12 cellular contexts compared by ENCODE assay signal in the genomic region with DNA sequence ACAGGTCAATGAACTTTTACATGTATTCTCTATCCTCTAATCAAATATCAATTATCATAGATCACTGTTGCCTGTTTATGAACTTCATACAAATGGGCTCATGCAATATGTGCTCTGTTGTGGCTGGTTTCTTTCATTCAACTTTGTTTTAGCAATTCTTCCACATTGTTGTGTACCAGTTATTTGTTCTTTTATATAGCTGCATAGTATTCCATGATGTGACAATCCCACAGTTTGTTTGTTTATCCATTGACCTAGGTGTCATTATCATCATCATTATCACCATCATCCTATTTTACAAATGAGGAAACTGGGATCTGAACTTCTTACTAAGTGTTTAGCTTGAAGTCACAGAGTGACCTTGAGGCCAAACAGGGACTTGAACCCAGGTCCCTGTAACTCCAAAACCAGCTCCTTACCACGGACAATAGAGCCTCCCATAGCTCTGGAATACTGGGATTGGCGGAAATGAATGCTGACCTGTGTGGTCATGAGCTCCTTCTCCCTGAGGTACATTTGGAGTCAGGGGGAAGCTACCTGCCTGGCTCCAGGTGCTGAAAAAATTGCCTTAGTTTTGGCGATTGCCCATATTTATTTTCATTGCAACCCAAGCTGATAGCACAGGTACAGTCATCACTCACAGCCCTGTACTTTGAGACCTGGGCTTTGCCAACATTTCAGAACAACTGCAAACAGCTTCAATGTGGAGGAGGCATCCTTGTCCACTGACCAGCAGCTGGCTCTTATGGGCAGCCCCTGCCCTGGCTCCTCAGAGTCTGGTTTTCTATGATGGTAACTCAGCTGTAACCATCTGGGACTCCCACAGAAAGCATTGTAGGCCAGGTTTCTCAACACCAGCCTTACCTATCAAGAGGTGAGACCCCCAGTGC. TPM values are rescaled to one million over a fixed set of nuclear protein-coding genes. Genes with fewer than 3 reads are reported as not detected.
DNase-seq lines count a peak whose midpoint lies in the region; ATAC-seq, FAIRE-seq and TF ChIP-seq lines count a peak whose summit lies in the region.
"Had no signal": no experiment of that assay in that cellular context is flagged by ENCODE, and none has a peak within 500 bp of the region (broad histone marks: within the 10 kb centered on the region; RNA-seq: fewer than 3 reads in every experiment).

No MANE protein-coding gene starts in this region.

- no peak overlapping the region for H3K4me2 ChIP-seq in keratinocyte (ENCODE audit: control insufficient read depth, extremely low read depth, insufficient read depth, low read depth, low read length)

- peak overlapping the region; percentile 31 for H3K9ac ChIP-seq in keratinocyte (ENCODE audit: control insufficient read depth, extremely low read depth, insufficient read depth, low read length)

- H3K4me1 ChIP-seq in keratinocyte (ENCODE audit: control insufficient read depth, extremely low read depth, insufficient read depth, low read length) (peaks cover 39% of the 10 kb centered on the region), small intestine (ENCODE audit: control insufficient read depth in 2 of 2, insufficient read depth in 1 of 2, low read depth in 1 of 2, low read length in 1 of 2) (peaks cover 28 to 33% of the 10 kb centered on the region in 2 donors)

- no peak for TF ChIP-seq CTCF in keratinocyte (optimal IDR thresholded peaks at IDR 0.05 in 1 of 3, IDR thresholded peaks at IDR 0.05 in 1 of 3, conservative IDR thresholded peaks at IDR 0.05 in 1 of 3; ENCODE audit: extremely low read depth in 1 of 3, insufficient read depth in 2 of 3, low read length in 3 of 3)

- 15 to 61% (median 43%) methylated on average over 3 of the region's 3 CpGs for WGBS in small intestine, 3 donors

- dilution Hi-C loops in keratinocyte (cut with MboI; ENCODE audit: extremely low pct_ligation_motif_present, low sequenced_read_pairs): no loop called here

- no peaks in the 10 kb centered on the region for H4K20me1 ChIP-seq in keratinocyte (ENCODE audit: control insufficient read depth, extremely low read depth, insufficient read depth, low read length)

- H3K27me3 ChIP-seq in keratinocyte (ENCODE audit: control insufficient read depth, extremely low read depth, insufficient read depth, low read length) (no peaks in the 10 kb centered on the region), small intestine (ENCODE audit: control insufficient read depth in 2 of 2, insufficient read depth in 2 of 2, low read length in 2 of 2) (no peaks in the 10 kb centered on the region)
- H3K27me3 ChIP-seq: SJCRH30 had no signal

- H3K36me3 ChIP-seq in keratinocyte (ENCODE audit: control insufficient read depth in 2 of 2, extremely low read depth in 1 of 2, insufficient read depth in 2 of 2, low read length in 2 of 2): no peaks in the 10 kb centered on the region
- H3K36me3 ChIP-seq in small intestine (ENCODE audit: control insufficient read depth in 2 of 2, insufficient read depth in 2 of 2, low read length in 2 of 2): peaks cover 5 to 7% of the 10 kb centered on the region in 2 donors

- DNase-seq in COLO668 (lab: John Stamatoyannopoulos, UW; ENCODE audit: unreplicated experiment) (peak; percentile 59), RCC 7860 (ENCODE audit: low spot score) (peak; percentile 59), keratinocyte (ENCODE audit: low read depth, low spot score) (no peak), small intestine (peak; percentile 96), hepatic stellate cell (ENCODE audit: low spot score) (no peak), SIG-M5 treated with dmso at 0.1 percent for 504 hours (lab: John Stamatoyannopoulos, UW; ENCODE audit: unreplicated experiment) (no peak)
- DNase-seq: DMS 273 treated with DMSO at 0.1 percent for 48 hours, NCI-H2171, SJCRH30 had no signal

- no peaks in the 10 kb centered on the region for H3K9me1 ChIP-seq in keratinocyte (ENCODE audit: control insufficient read depth, extremely low read depth, insufficient read depth, low read length)

- ATAC-seq in HG02610 (IDR thresholded peaks at IDR 0.05; ENCODE audit: unreplicated experiment) (no peak), HG03095 (IDR thresholded peaks at IDR 0.05; ENCODE audit: unreplicated experiment) (no peak)
- ATAC-seq: activated CD4-positive, alpha-beta T cell treated with anti-CD3 and anti-CD28 coated beads for 36 hours had no signal

- no peaks in the 10 kb centered on the region for H3K79me2 ChIP-seq in keratinocyte (ENCODE audit: control insufficient read depth, insufficient read depth, low read length)

- no peak for FAIRE-seq in RCC 7860 (lab: Jason Lieb, UNC)
- FAIRE-seq in keratinocyte (lab: Jason Lieb, UNC): no peak
- no peak for FAIRE-seq in small intestine (lab: Jason Lieb, UNC)

- H3K4me3 ChIP-seq in keratinocyte (ENCODE audit: control insufficient read depth in 2 of 3, extremely low read depth in 1 of 3, insufficient read depth in 2 of 3, low read depth in 1 of 3, low read length in 3 of 3) (no peak overlapping the region), small intestine (ENCODE audit: low read depth in 1 of 2, low read length in 2 of 2) (no peak overlapping the region)
- H3K4me3 ChIP-seq: SJCRH30 had no signal

- no peaks in the 10 kb centered on the region for H3K9me3 ChIP-seq in keratinocyte (ENCODE audit: control insufficient read depth, low read depth, low read length)
- no peaks in the 10 kb centered on the region for H3K9me3 ChIP-seq in small intestine (ENCODE audit: control insufficient read depth, low read depth)
- H3K9me3 ChIP-seq: SJCRH30 had no signal

- H3K27ac ChIP-seq in keratinocyte (ENCODE audit: control insufficient read depth, insufficient read depth, low read length) (peak overlapping the region; percentile 100), small intestine (ENCODE audit: low read depth in 1 of 2, low read length in 1 of 2) (peak overlapping the region; percentile 89 to 96)
- H3K27ac ChIP-seq: SJCRH30 had no signal

- no peak overlapping the region for H2AFZ ChIP-seq in keratinocyte (ENCODE audit: control insufficient read depth, low read length)

RNA-seq across cellular contexts. Expression of a gene that starts 9.2 kb away (rescaled TPM):
- polyA plus RNA-seq in keratinocyte: 66.9 to 142 TPM (median 85.2 TPM) in 3 replicates
- polyA plus RNA-seq in keratinocyte (2011; ENCODE audit: low read depth): 58.4 TPM
- 118 and 212 TPM in 2 replicates for polyA plus RNA-seq in keratinocyte (2011; cell fraction: cytosol; rRNA removed)
- 311 and 342 TPM in 2 replicates for polyA plus RNA-seq in keratinocyte (2011; cell fraction: nucleus; rRNA removed)
- polyA plus RNA-seq in keratinocyte (2012; ENCODE audit: low replicate concordance): 176 and 280 TPM in 2 replicates
- polyA minus RNA-seq in keratinocyte: 45.4 to 273 TPM (median 50.6 TPM) in 3 replicates
- polyA minus RNA-seq in keratinocyte (2011; cell fraction: cytosol; rRNA and poly(A)+ RNA removed): 802 TPM
- 213 and 226 TPM in 2 replicates for polyA minus RNA-seq in keratinocyte (2011; cell fraction: nucleus; rRNA and poly(A)+ RNA removed)
- 10 to 100 TPM; 27.6 to 70.7 (median 33.1) TPM for polyA plus RNA-seq in small intestine

Comparison
In these comparisons a context has a peak if more than half of its experiments do, and no peak if none do; other contexts are left out.
1. DNase-seq: peak in COLO668 (single experiment), RCC 7860 (single experiment) and small intestine (single experiment); none in keratinocyte (single experiment), hepatic stellate cell (single experiment) and SIG-M5 treated with dmso at 0.1 percent for 504 hours (single experiment).